ENCODE assay signal across 24 cellular contexts in the genomic region with DNA sequence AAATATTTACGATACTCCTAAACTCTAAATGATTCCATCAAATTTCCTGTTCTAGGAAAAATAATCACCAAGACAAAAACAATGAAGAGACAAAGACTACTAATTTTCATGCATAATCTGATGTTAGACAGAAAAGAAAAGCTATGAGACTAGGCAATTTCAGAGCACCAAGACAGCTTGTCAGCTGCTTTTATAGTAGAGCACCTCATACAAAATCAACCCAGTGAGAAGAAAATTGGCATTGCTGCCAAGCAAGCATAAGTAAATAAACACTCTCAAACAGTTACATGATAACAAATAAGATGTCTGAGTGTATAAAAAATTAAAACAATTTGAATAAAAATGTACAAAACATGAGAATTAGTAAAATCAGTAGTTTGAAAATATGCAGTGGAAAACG.
"Had no signal": no experiment of that assay in that cellular context is flagged by ENCODE, and none has a peak within 500 bp of the region (broad histone marks: within the 10 kb centered on the region; RNA-seq: fewer than 3 reads in every experiment).

No MANE protein-coding gene starts in this region.

- H3K4me1 ChIP-seq: gastroesophageal sphincter, heart left ventricle, parathyroid adenoma, right lobe of liver, stomach, thyroid gland, vagina had no signal

- H3K9me3 ChIP-seq: gastroesophageal sphincter, heart left ventricle, neutrophil, right lobe of liver, stomach, thyroid gland, vagina had no signal

- H3K36me3 ChIP-seq: gastroesophageal sphincter, heart left ventricle, neutrophil, right lobe of liver, stomach, thyroid gland, vagina had no signal

- ATAC-seq: esophagus mucosa; gastroesophageal sphincter; heart left ventricle; left lobe of liver; natural killer cell; right lobe of liver; stimulated activated effector memory CD8-positive, alpha-beta T cell treated with anti-CD3 and anti-CD28 coated beads, Interleukin-12 subunit alpha, Interleukin-12 subunit beta, amount 100 ng/mL, for 72 hours had no signal

- DNase-seq: effector CD8-positive, alpha-beta T cell; endodermal cell; foreskin fibroblast; heart left ventricle; kidney; natural killer cell; right lobe of liver; small intestine; stimulated activated CD4-positive, alpha-beta T cell treated with anti-CD3 and anti-CD28 coated beads, Interleukin-12 subunit alpha, Interleukin-12 subunit beta, amount 100 ng/mL, for 4 hours; stimulated activated CD4-positive, alpha-beta T cell treated with anti-CD3 and anti-CD28 coated beads, Interleukin-2, amount 100 ng/mL, for 24 hours; stimulated activated CD4-positive, alpha-beta T cell treated with anti-CD3 and anti-CD28 coated beads, Interleukin-4, amount 100 ng/mL, for 24 hours; stimulated activated naive CD4-positive, alpha-beta T cell treated with Interleukin-2 at 50 U/mL for 16 hours; stomach; thyroid gland; trophoblast cell had no signal

- H3K27me3 ChIP-seq: gastroesophageal sphincter, heart left ventricle, hepatocyte, neutrophil, right lobe of liver, stomach, thyroid gland, vagina had no signal

- H3K9ac ChIP-seq: parathyroid adenoma had no signal

- H3K4me3 ChIP-seq: gastroesophageal sphincter, heart left ventricle, hepatocyte, lung, right lobe of liver, stomach, thyroid gland, vagina had no signal
